Comparison of ENCODE assay signal across 1 cellular context in genomic region chrY:13435206-13435967, GRCh38.
TF ChIP-seq lines count a peak whose summit lies in the region.

No MANE protein-coding gene starts in this region.

TF ChIP-seq in GM23338, 12 proteins besides CTCF, POLR2A, EP300 and RAD21 (continued from another document):
- no peak for TF ChIP-seq ZNF462 (CRISPR knock-in tag; IDR thresholded peaks at IDR 0.05)
- TF ChIP-seq POLR2AphosphoS5 (IDR thresholded peaks at IDR 0.05; ENCODE audit: low read depth): no peak
- TF ChIP-seq REST (IDR thresholded peaks at IDR 0.05; ENCODE audit: unreplicated experiment): no peak
